Comparison of ENCODE assay signal across 19 cellular contexts in the genomic region with DNA sequence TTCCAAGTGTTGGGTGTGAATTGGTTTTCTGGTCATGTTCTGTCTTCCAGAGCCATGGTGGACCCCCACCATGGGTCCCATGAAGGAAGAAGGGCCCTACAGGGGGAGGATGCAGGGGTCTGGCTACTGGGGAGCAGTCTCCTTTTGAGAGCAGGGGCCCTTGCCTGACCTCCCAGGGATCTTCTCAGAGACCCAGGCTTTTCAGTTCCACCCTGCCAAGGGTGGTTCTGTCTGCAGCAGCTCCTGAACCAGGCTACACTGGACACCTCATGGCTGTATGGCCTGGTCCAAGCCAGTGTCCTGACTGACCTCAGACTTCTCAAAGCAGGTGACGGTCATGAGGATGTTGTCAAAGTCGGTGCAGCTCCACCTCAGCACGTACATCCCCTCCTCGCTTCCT.
A peak's percentile ranks its signal among the peaks of the same experiment; 100 is the strongest.
DNase-seq lines count a peak whose midpoint lies in the region; ATAC-seq and FAIRE-seq lines count a peak whose summit lies in the region.
"Had no signal": no experiment of that assay in that cellular context is flagged by ENCODE, and none has a peak within 500 bp of the region (broad histone marks: within the 10 kb centered on the region; RNA-seq: fewer than 3 reads in every experiment).

No MANE protein-coding gene starts in this region.

- FAIRE-seq in urothelium cell line (lab: Jason Lieb, UNC): no peak
- FAIRE-seq: GM19239, H54, RCC 7860 had no signal

- DNase-seq in activated T-cell treated with anti-CD3 and anti-CD28 coated beads, Interleukin-2, amount 50 U/mL, for 72 hours: no peak
- DNase-seq in activated T-cell treated with anti-CD3 and anti-CD28 coated beads, Interleukin-2, amount 50 U/mL, for 48 hours: no peak
- DNase-seq in SK-N-MC (ENCODE audit: low read depth, low spot score): no peak
- no peak for DNase-seq in immature natural killer cell
- DNase-seq in stimulated activated naive B cell treated with anti-CD40 and anti-IgM and Interleukin-4, amounts not matched to agents 10 μg/mL and 1 μg/mL and 100 μg/mL, for 72 hours: no peak
- DNase-seq in effector CD8-positive, alpha-beta T cell (lab: John Stamatoyannopoulos, UW): no peak
- DNase-seq in urothelium cell line (ENCODE audit: low spot score): no peak
- DNase-seq: EL, Karpas-422, MG63, NCI-H1417, NCI-H187 had no signal

- peaks cover 20 to 44% of the 10 kb centered on the region in 2 donors for H3K36me3 Mint-ChIP-seq in activated T-cell treated with anti-CD3 and anti-CD28 coated beads, Interleukin-2, amount 50 U/mL, for 72 hours (ENCODE audit: insufficient read depth in 2 of 2)
- H3K36me3 Mint-ChIP-seq in immature natural killer cell: peaks cover 42 to 81% (median 60%) of the 10 kb centered on the region in 3 donors
- H3K36me3 Mint-ChIP-seq in stimulated activated naive B cell treated with anti-CD40 and anti-IgM and Interleukin-4, amounts not matched to agents 10 μg/mL and 1 μg/mL and 100 μg/mL, for 72 hours: peaks cover 43 to 74% of the 10 kb centered on the region in 2 donors

- H3K9ac ChIP-seq in SK-N-MC (ENCODE audit: insufficient read length): no peak overlapping the region

- peak overlapping the region; percentile 76; the same call in 1 of the 2 replicates for H3K27ac ChIP-seq in SK-N-MC
- H3K27ac ChIP-seq: SJCRH30 had no signal

- no peak overlapping the region for H3K4me3 ChIP-seq in SK-N-MC
- H3K4me3 ChIP-seq: MG63, SJCRH30 had no signal

- no peaks in the 10 kb centered on the region for H3K9me3 Mint-ChIP-seq in activated T-cell treated with anti-CD3 and anti-CD28 coated beads, Interleukin-2, amount 50 U/mL, for 72 hours
- H3K9me3 Mint-ChIP-seq in immature natural killer cell: peaks cover 0 to 1% (median 0%) of the 10 kb centered on the region in 6 donors
- H3K9me3 Mint-ChIP-seq in stimulated activated naive B cell treated with anti-CD40 and anti-IgM and Interleukin-4, amounts not matched to agents 10 μg/mL and 1 μg/mL and 100 μg/mL, for 72 hours: no peaks in the 10 kb centered on the region
- H3K9me3 Mint-ChIP-seq: CD14-positive monocyte had no signal

- H3K27ac Mint-ChIP-seq in activated T-cell treated with anti-CD3 and anti-CD28 coated beads, Interleukin-2, amount 50 U/mL, for 72 hours: peak overlapping the region; percentile 75
- peak overlapping the region in 5 of 6 donors; percentile 17 to 88 (median 79) for H3K27ac Mint-ChIP-seq in immature natural killer cell
- peak overlapping the region; percentile 20 for H3K27ac Mint-ChIP-seq in stimulated activated naive B cell treated with anti-CD40 and anti-IgM and Interleukin-4, amounts not matched to agents 10 μg/mL and 1 μg/mL and 100 μg/mL, for 72 hours

- no peaks in the 10 kb centered on the region for H3K27me3 Mint-ChIP-seq in activated T-cell treated with anti-CD3 and anti-CD28 coated beads, Interleukin-2, amount 50 U/mL, for 72 hours (ENCODE audit: low read depth)
- H3K27me3 Mint-ChIP-seq in immature natural killer cell (ENCODE audit: low read depth in 3 of 3): peaks cover 2 to 30% (median 15%) of the 10 kb centered on the region in 3 donors
- H3K27me3 Mint-ChIP-seq in stimulated activated naive B cell treated with anti-CD40 and anti-IgM and Interleukin-4, amounts not matched to agents 10 μg/mL and 1 μg/mL and 100 μg/mL, for 72 hours: no peaks in the 10 kb centered on the region
- H3K27me3 Mint-ChIP-seq: B cell had no signal

- peaks cover 96% of the 10 kb centered on the region for H3K36me3 ChIP-seq in SK-N-MC (ENCODE audit: insufficient read depth, low read length)

- H3K4me1 Mint-ChIP-seq in activated T-cell treated with anti-CD3 and anti-CD28 coated beads, Interleukin-2, amount 50 U/mL, for 72 hours (ENCODE audit: low read depth): peaks cover 17% of the 10 kb centered on the region
- peaks cover 54 to 72% of the 10 kb centered on the region in 2 donors for H3K4me1 Mint-ChIP-seq in immature natural killer cell
- peaks cover 24 to 33% of the 10 kb centered on the region in 2 donors for H3K4me1 Mint-ChIP-seq in stimulated activated naive B cell treated with anti-CD40 and anti-IgM and Interleukin-4, amounts not matched to agents 10 μg/mL and 1 μg/mL and 100 μg/mL, for 72 hours

- no peaks in the 10 kb centered on the region for H3K9me3 ChIP-seq in SK-N-MC (ENCODE audit: low read depth, low read length)
- H3K9me3 ChIP-seq: MG63, SJCRH30 had no signal

- H3K4me3 Mint-ChIP-seq in activated T-cell treated with anti-CD3 and anti-CD28 coated beads, Interleukin-2, amount 50 U/mL, for 72 hours: no peak overlapping the region
- H3K4me3 Mint-ChIP-seq in immature natural killer cell: no peak overlapping the region
- H3K4me3 Mint-ChIP-seq in stimulated activated naive B cell treated with anti-CD40 and anti-IgM and Interleukin-4, amounts not matched to agents 10 μg/mL and 1 μg/mL and 100 μg/mL, for 72 hours: no peak overlapping the region
- H3K4me3 Mint-ChIP-seq: B cell, CD14-positive monocyte had no signal

- ATAC-seq in activated T-cell treated with anti-CD3 and anti-CD28 coated beads, Interleukin-2, amount 50 U/mL, for 72 hours (replicated peaks in 1 of 2): no peak
- no peak for ATAC-seq in stimulated activated naive B cell treated with anti-CD40 and anti-IgM and Interleukin-4, amounts not matched to agents 10 μg/mL and 1 μg/mL and 100 μg/mL, for 72 hours (replicated peaks)
- no peak for ATAC-seq in HG03520 (IDR thresholded peaks at IDR 0.05; ENCODE audit: unreplicated experiment)

Comparison
In these comparisons a context has a peak if more than half of its experiments do, and no peak if none do; other contexts are left out.
1. H3K27ac Mint-ChIP-seq: peak in every context shown above with its lines; median percentile 79 in immature natural killer cell; 75 in activated T-cell treated with anti-CD3 and anti-CD28 coated beads, Interleukin-2, amount 50 U/mL, for 72 hours; 20 in stimulated activated naive B cell treated with anti-CD40 and anti-IgM and Interleukin-4, amounts not matched to agents 10 μg/mL and 1 μg/mL and 100 μg/mL, for 72 hours.